10 cellular contexts compared by ENCODE assay signal in the genomic region with DNA sequence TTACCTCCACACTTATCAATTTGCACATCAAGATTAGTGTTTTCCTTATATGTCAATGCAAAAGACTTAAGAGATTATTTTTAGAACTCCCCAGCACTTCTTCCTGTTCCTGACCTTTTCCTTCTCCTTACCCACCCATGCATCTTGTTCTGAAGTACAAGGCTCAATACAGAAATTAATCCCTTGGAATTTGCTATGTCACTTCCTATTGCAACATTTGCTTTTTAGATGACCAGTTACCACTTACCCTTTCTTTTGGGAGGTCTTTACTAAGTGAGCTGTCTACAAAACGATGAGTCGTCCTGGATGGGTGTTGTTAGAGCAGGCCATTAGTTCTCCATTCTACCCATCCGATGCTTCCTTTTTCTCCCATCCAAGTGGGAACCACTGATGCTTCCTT.
DNase-seq lines count a peak whose midpoint lies in the region; FAIRE-seq lines count a peak whose summit lies in the region.
"Had no signal": no experiment of that assay in that cellular context is flagged by ENCODE, and none has a peak within 500 bp of the region (broad histone marks: within the 10 kb centered on the region; RNA-seq: fewer than 3 reads in every experiment).

No MANE protein-coding gene starts in this region.

- FAIRE-seq in urothelium cell line (lab: Jason Lieb, UNC): no peak

- DNase-seq in H4 (ENCODE audit: low spot score): peak; percentile 59
- DNase-seq in RPMI7951 (ENCODE audit: low read depth): peak; percentile 93
- DNase-seq in fibroblast of peridontal ligament (ENCODE audit: extremely low read depth): peak; percentile 88
- DNase-seq in urothelium cell line (ENCODE audit: low spot score): peak; percentile 43
- no peak for DNase-seq in ureter (ENCODE audit: low spot score)
- no peak for DNase-seq in HK-2 (ENCODE audit: unreplicated experiment)
- no peak for DNase-seq in NCI-H82 (lab: John Stamatoyannopoulos, UW)
- DNase-seq: activated T-cell treated with anti-CD3 and anti-CD28 coated beads for 4 hours, glutamatergic neuron, NCI-H1105 had no signal

Comparison
In these comparisons a context has a peak if more than half of its experiments do, and no peak if none do; other contexts are left out.
1. DNase-seq: peak in H4 (single experiment), RPMI7951 (single experiment), fibroblast of peridontal ligament (single experiment) and urothelium cell line (single experiment); none in ureter (single experiment), HK-2 (single experiment) and NCI-H82 (single experiment).